ENCODE assay signal across 8 cellular contexts in the genomic region with DNA sequence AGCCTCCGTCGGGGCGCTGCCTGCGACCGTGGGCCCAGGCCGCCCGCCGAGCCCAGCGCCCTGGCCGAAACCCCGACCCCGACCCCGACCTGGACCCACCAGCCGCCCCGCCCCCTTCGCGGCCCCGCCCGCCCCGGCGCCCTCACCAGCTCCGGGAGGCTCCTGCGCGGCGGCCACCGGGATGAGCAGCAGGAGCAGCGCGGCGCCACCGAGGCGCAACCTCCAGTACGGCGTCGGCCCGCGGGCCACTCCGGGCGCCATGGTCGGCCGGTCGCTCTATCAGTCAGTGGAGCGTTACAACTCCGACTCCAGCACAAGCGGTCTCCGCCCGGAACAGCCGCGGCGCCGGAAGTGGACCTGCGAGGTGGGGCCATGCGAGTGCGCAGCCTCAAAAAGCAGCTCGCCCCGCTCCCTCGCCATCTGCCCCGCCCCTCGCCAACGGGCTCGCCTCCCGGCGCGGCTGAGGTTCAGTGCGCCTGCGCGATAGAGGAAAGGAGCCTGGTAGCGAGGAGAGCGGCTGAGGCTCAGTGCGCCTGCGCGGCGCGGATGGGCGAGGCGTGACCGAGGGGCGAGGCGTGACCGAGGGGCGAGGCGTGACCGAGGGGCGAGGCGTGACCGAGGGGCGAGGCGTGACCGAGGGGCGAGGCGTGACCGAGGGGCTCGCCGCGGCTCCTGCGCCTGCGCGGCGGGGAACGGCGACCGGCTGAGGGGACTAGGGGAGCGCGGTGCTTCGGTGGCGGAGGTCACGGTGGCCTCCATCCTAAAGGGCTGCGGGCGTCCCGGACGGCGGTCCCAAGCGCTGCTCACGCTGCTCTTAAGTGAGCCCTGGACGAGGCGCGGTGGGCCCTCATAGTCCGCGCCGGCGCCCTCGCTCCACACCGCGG. TPM values are rescaled to one million over a fixed set of nuclear protein-coding genes. Genes with fewer than 3 reads are reported as not detected.
DNase-seq lines count a peak whose midpoint lies in the region; ATAC-seq, FAIRE-seq and TF ChIP-seq lines count a peak whose summit lies in the region.

A gene with protein sequence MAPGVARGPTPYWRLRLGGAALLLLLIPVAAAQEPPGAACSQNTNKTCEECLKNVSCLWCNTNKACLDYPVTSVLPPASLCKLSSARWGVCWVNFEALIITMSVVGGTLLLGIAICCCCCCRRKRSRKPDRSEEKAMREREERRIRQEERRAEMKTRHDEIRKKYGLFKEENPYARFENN (minus strand): TSS at position 335 of the 884 bp plus-strand sequence. CDS start 74 bp downstream, at position 261.

- H3K4me2 ChIP-seq in keratinocyte (ENCODE audit: control insufficient read depth, extremely low read depth, insufficient read depth, low read depth, low read length): peak within 1 kb of the TSS; percentile 95

- no peaks in the 10 kb centered on the region for H3K27me3 ChIP-seq in keratinocyte (ENCODE audit: control insufficient read depth, extremely low read depth, insufficient read depth, low read length)

- H3K79me2 ChIP-seq in keratinocyte (ENCODE audit: control insufficient read depth, insufficient read depth, low read length): peaks cover 47% of the 10 kb centered on the region

- peak within 1 kb of the TSS; percentile 85 for H2AFZ ChIP-seq in keratinocyte (ENCODE audit: control insufficient read depth, low read length)

- no peaks in the 10 kb centered on the region for H3K9me3 ChIP-seq in keratinocyte (ENCODE audit: control insufficient read depth, low read depth, low read length)

- peak; percentile 98 for DNase-seq in Ammon's horn (ENCODE audit: low spot score)
- peak; percentile 94 for DNase-seq in NCI-H510A (lab: John Stamatoyannopoulos, UW)
- peak; percentile 100 for DNase-seq in activated CD4-positive, alpha-beta T cell treated with anti-CD3 and anti-CD28 coated beads for 1 hour
- peak; percentile 62 to 84 for DNase-seq in cerebellar nuclear complex (lab: John Stamatoyannopoulos, UW)
- DNase-seq in keratinocyte (ENCODE audit: low read depth, low spot score): peak; percentile 82
- peak; percentile 97 to 99 (median 98) for DNase-seq in stimulated activated CD4-positive, alpha-beta T cell treated with anti-CD3 and anti-CD28 coated beads, Interleukin-12 subunit alpha, Interleukin-12 subunit beta, amount 100 ng/mL, for 48 hours (ENCODE audit: low read depth in 2 of 3, low spot score in 1 of 3)

- peak; percentile 76 for ATAC-seq in HG03432 (IDR thresholded peaks at IDR 0.05; ENCODE audit: unreplicated experiment)

- peaks cover 48% of the 10 kb centered on the region for H3K4me1 ChIP-seq in keratinocyte (ENCODE audit: control insufficient read depth, extremely low read depth, insufficient read depth, low read length)

- H3K9ac ChIP-seq in keratinocyte (ENCODE audit: control insufficient read depth, extremely low read depth, insufficient read depth, low read length): peak within 1 kb of the TSS; percentile 80

- H3K4me3 ChIP-seq in keratinocyte (ENCODE audit: control insufficient read depth in 2 of 3, extremely low read depth in 1 of 3, insufficient read depth in 2 of 3, low read depth in 1 of 3, low read length in 3 of 3): peak within 1 kb of the TSS; percentile 82 to 92 (median 85)

- FAIRE-seq in keratinocyte (lab: Jason Lieb, UNC): no peak

- H4K20me1 ChIP-seq in keratinocyte (ENCODE audit: control insufficient read depth, extremely low read depth, insufficient read depth, low read length): peaks cover 33% of the 10 kb centered on the region

- TF ChIP-seq CTCF in keratinocyte (optimal IDR thresholded peaks at IDR 0.05 in 1 of 3, IDR thresholded peaks at IDR 0.05 in 1 of 3, conservative IDR thresholded peaks at IDR 0.05 in 1 of 3; ENCODE audit: extremely low read depth in 1 of 3, insufficient read depth in 2 of 3, low read length in 3 of 3): no peak

- H3K36me3 ChIP-seq in keratinocyte (ENCODE audit: control insufficient read depth in 2 of 2, extremely low read depth in 1 of 2, insufficient read depth in 2 of 2, low read length in 2 of 2): no peaks in the 10 kb centered on the region

- dilution Hi-C loops in keratinocyte (cut with MboI; ENCODE audit: extremely low pct_ligation_motif_present, low sequenced_read_pairs): no loop called here

- H3K27ac ChIP-seq in keratinocyte (ENCODE audit: control insufficient read depth, insufficient read depth, low read length): peak within 1 kb of the TSS; percentile 69

- peak; percentile 72 for TF ChIP-seq POLR2A in GM19193 (IDR thresholded peaks at IDR 0.05; ENCODE audit: extremely low read depth, insufficient read depth, insufficient read length)

- H3K9me1 ChIP-seq in keratinocyte (ENCODE audit: control insufficient read depth, extremely low read depth, insufficient read depth, low read length): peaks cover 7% of the 10 kb centered on the region

RNA-seq across cellular contexts. Expression of the gene that starts here (rescaled TPM):
- polyA plus RNA-seq in keratinocyte: 132 to 140 TPM (median 137 TPM) in 3 replicates
- polyA plus RNA-seq in keratinocyte (2011; ENCODE audit: low read depth): 97.7 TPM
- 114 and 141 TPM in 2 replicates for polyA plus RNA-seq in keratinocyte (2011; cell fraction: cytosol; rRNA removed)
- polyA plus RNA-seq in keratinocyte (2011; cell fraction: nucleus; rRNA removed): 152 and 154 TPM in 2 replicates
- polyA plus RNA-seq in keratinocyte (2012; ENCODE audit: low replicate concordance): 111 and 120 TPM in 2 replicates
- polyA minus RNA-seq in keratinocyte: 69.3 to 118 TPM (median 90.8 TPM) in 3 replicates
- polyA minus RNA-seq in keratinocyte (2011; cell fraction: cytosol; rRNA and poly(A)+ RNA removed): 232 TPM
- polyA minus RNA-seq in keratinocyte (2011; cell fraction: nucleus; rRNA and poly(A)+ RNA removed): 92.1 and 106 TPM in 2 replicates

Comparison
In these comparisons a context has a peak if more than half of its experiments do, and no peak if none do; other contexts are left out.
1. Peak in every context shown above with its lines: DNase-seq, ATAC-seq, H3K4me3 ChIP-seq and H3K27ac ChIP-seq.